ENCODE assay signal across 12 cellular contexts in genomic region chr3:11211531-11212300, GRCh38. TPM values are rescaled to one million over a fixed set of nuclear protein-coding genes. Genes with fewer than 3 reads are reported as not detected.
DNase-seq lines count a peak whose midpoint lies in the region; ATAC-seq, FAIRE-seq and TF ChIP-seq lines count a peak whose summit lies in the region.
"Had no signal": no experiment of that assay in that cellular context is flagged by ENCODE, and none has a peak within 500 bp of the region (broad histone marks: within the 10 kb centered on the region; RNA-seq: fewer than 3 reads in every experiment).

No MANE protein-coding gene starts in this region.

- no peak overlapping the region for H4K8ac ChIP-seq in mesendoderm (ENCODE audit: low read depth, low read length)

- CTCF ChIA-PET in A549 (lab: Yijun Ruan, JAX), result interaction anchor here (0.6 to 3.0 kb wide), 10 partner anchors 10 to 192 kb away, joined by 3 to 22 read pairs (median 4); partner anchors contain the start of gene HRH1

- WGBS in A549 (ENCODE audit: missing lambda C conversion rate), result 68% methylated on average over 9 of the region's 9 CpGs
- no CpG with 5 or more reads among the region's 9 CpGs for WGBS in mesendoderm (ENCODE audit: extremely low coverage, insufficient coverage, low lambda C conversion rate)

- H3K4me1 Mint-ChIP-seq in HFFc6 (ENCODE audit: low read depth), result peaks cover 66% of the 10 kb centered on the region

- H3K79me2 ChIP-seq in mesendoderm (ENCODE audit: control insufficient read depth, insufficient read depth, low read length), result no peaks in the 10 kb centered on the region

- H3K9ac ChIP-seq in mesendoderm (ENCODE audit: low read length), result no peak overlapping the region
- H3K9ac ChIP-seq: BLaER1 had no signal

- H3K27me3 ChIP-seq in brain microvascular endothelial cell (replicated peaks) (no peaks in the 10 kb centered on the region), mesendoderm (ENCODE audit: insufficient read depth, low read length, poor library complexity) (no peaks in the 10 kb centered on the region)
- H3K27me3 ChIP-seq: BLaER1 had no signal

- no peak overlapping the region for H3K23ac ChIP-seq in mesendoderm (ENCODE audit: low read length)

- no peak overlapping the region for H4K5ac ChIP-seq in mesendoderm (ENCODE audit: low read length)

- no peak overlapping the region for H3K4ac ChIP-seq in mesendoderm (ENCODE audit: low read depth, low read length)

- no peak overlapping the region for H2BK5ac ChIP-seq in mesendoderm (ENCODE audit: low read length)

- TF ChIP-seq EP300 in A549 (IDR thresholded peaks at IDR 0.05), result no peak

- H3K9me3 Mint-ChIP-seq in HFFc6, result no peaks in the 10 kb centered on the region

- no peaks in the 10 kb centered on the region for H3K79me1 ChIP-seq in mesendoderm (ENCODE audit: low read length)

- TF ChIP-seq RAD21 in A549 (conservative IDR thresholded peaks at IDR 0.05 in 1 of 2, IDR thresholded peaks at IDR 0.05 in 1 of 2), result no peak

- H3K4me1 ChIP-seq in A549 (peaks cover 39% of the 10 kb centered on the region), mesendoderm (ENCODE audit: control insufficient read depth, low read depth, low read length) (no peaks in the 10 kb centered on the region)

- H3K4me3 ChIP-seq in A549, result no peak overlapping the region
- no peak overlapping the region for H3K4me3 ChIP-seq in brain microvascular endothelial cell (ENCODE audit: low read depth, low read length)
- no peak overlapping the region for H3K4me3 ChIP-seq in mesendoderm (ENCODE audit: low read length)
- H3K4me3 ChIP-seq: BLaER1 had no signal

- H3K36me3 Mint-ChIP-seq in HFFc6 (ENCODE audit: low read depth), result peaks cover 18% of the 10 kb centered on the region

- peak overlapping the region; percentile 62 for H3K27ac Mint-ChIP-seq in HFFc6

- no peak overlapping the region for H2BK15ac ChIP-seq in mesendoderm (replicated peaks; ENCODE audit: low read depth)

- in situ Hi-C loops in brain microvascular endothelial cell (cut with HindIII; ENCODE audit: low pct_ligation_motif_present, low sequenced_read_pairs), result no loop called here

- H3K4me2 ChIP-seq in A549, result peak overlapping the region; percentile 66
- no peak overlapping the region for H3K4me2 ChIP-seq in mesendoderm (ENCODE audit: low read length)
- H3K4me2 ChIP-seq: BLaER1 had no signal

- no peak overlapping the region for H2BK120ac ChIP-seq in mesendoderm (ENCODE audit: low read depth, low read length)

- no peak overlapping the region for H2AK5ac ChIP-seq in mesendoderm (ENCODE audit: low read length)

- H3K36me3 ChIP-seq in brain microvascular endothelial cell (replicated peaks) (no peaks in the 10 kb centered on the region), mesendoderm (ENCODE audit: control insufficient read depth, insufficient read depth, low read length) (no peaks in the 10 kb centered on the region)
- H3K36me3 ChIP-seq: BLaER1 had no signal

- no peak for TF ChIP-seq CTCF in A549 (IDR thresholded peaks at IDR 0.05)
- TF ChIP-seq CTCF in HFFc6 (IDR thresholded peaks at IDR 0.05), result peak; percentile 51
- peak; percentile 46 for TF ChIP-seq CTCF in brain microvascular endothelial cell (IDR thresholded peaks at IDR 0.05; ENCODE audit: low read depth, low read length, missing control alignments)

- DNase-seq in A549 (ENCODE audit: low read depth in 1 of 2, low spot score in 1 of 2) (no peak), HFFc6 (no peak), brain microvascular endothelial cell (no peak), mesendoderm (peak; percentile 20), SIG-M5 treated with dmso at 0.1 percent for 504 hours (lab: John Stamatoyannopoulos, UW; ENCODE audit: unreplicated experiment) (no peak), DMS153 treated with DMSO at 0.1 percent for 48 hours (lab: John Stamatoyannopoulos, UW; ENCODE audit: unreplicated experiment) (no peak)
- DNase-seq: activated CD4-positive, CD25-positive, alpha-beta regulatory T cell treated with anti-CD3 and anti-CD28 coated beads, Interleukin-2, amount 50 U/mL, for 72 hours; KG1 had no signal

- FAIRE-seq in A549 (lab: Jason Lieb, UNC), result no peak

- H3K18ac ChIP-seq in mesendoderm (ENCODE audit: low read length), result no peak overlapping the region

- TF ChIP-seq POLR2A in A549 (IDR thresholded peaks at IDR 0.05; ENCODE audit: low read length), result no peak

- peak overlapping the region; percentile 41 for H3K4me3 Mint-ChIP-seq in HFFc6

- H3K27ac ChIP-seq in A549, result peak overlapping the region; percentile 55 to 69
- H3K27ac ChIP-seq in brain microvascular endothelial cell, result peak overlapping the region; percentile 40
- no peak overlapping the region for H3K27ac ChIP-seq in mesendoderm (ENCODE audit: low read depth, low read length)
- H3K27ac ChIP-seq: BLaER1 had no signal

- ATAC-seq in A549 (peak; percentile 69 to 74), GM18907 (IDR thresholded peaks at IDR 0.05; ENCODE audit: unreplicated experiment) (no peak), HG02798 (IDR thresholded peaks at IDR 0.05; ENCODE audit: poor library complexity, unreplicated experiment) (no peak)

- H3K27me3 Mint-ChIP-seq in HFFc6 (ENCODE audit: insufficient read depth), result no peaks in the 10 kb centered on the region; the same call in 1 of the 2 replicates

- POLR2A ChIA-PET in A549 (lab: Yijun Ruan, JAX), result interaction anchor here (0.8 kb wide), 1 partner anchor 60 kb away, joined by 3 read pairs; the partner anchor contains the start of gene ATG7

- H3K56ac ChIP-seq in mesendoderm (ENCODE audit: low read length), result no peak overlapping the region

- no peaks in the 10 kb centered on the region for H3K9me3 ChIP-seq in A549
- H3K9me3 ChIP-seq: BLaER1 had no signal

TF ChIP-seq in A549, 52 proteins besides CTCF, POLR2A, EP300 and RAD21:
- TF ChIP-seq CHD4 (IDR thresholded peaks at IDR 0.05; ENCODE audit: borderline replicate concordance) (no peak), POLR2AphosphoS2 (conservative IDR thresholded peaks at IDR 0.05; ENCODE audit: low read length) (no peak), CHD2 (IDR thresholded peaks at IDR 0.05; ENCODE audit: low read length, partially characterized antibody) (no peak), KDM5A (IDR thresholded peaks at IDR 0.05) (no peak), RFX5 (IDR thresholded peaks at IDR 0.05) (no peak), HES2 (IDR thresholded peaks at IDR 0.05) (no peak), ELK1 (IDR thresholded peaks at IDR 0.05; ENCODE audit: low read depth, low read length) (no peak), ZFP36 (IDR thresholded peaks at IDR 0.05; ENCODE audit: borderline replicate concordance, partially characterized antibody) (no peak), SMC3 (IDR thresholded peaks at IDR 0.05) (no peak)

RNA-seq across cellular contexts. Expression of gene HRH1, which starts 57.4 kb away (rescaled TPM):
- polyA plus RNA-seq in A549 (2011; rRNA removed) (4.2 and 4.7 TPM in 2 replicates), A549 (2017; fragmentation: RNase III; extraction: RNeasy Plus Mini Kit Qiagen cat#74134 plus additional on column Dnase treatment) (3.7 to 4.2 TPM (median 3.7 TPM) in 3 replicates)
- polyA plus RNA-seq in A549 (2012; cell fraction: cytosol; rRNA removed), result 1.2 and 1.6 TPM in 2 replicates
- polyA plus RNA-seq in A549 (2012; cell fraction: nucleus; rRNA removed), result 1.7 and 2.1 TPM in 2 replicates
- polyA minus RNA-seq in A549 (2011; rRNA and poly(A)+ RNA removed), result 8.4 and 9.8 TPM in 2 replicates
- 1 to 10 TPM; 4.9 to 8.4 (median 6.4) TPM for total RNA-seq in HFFc6 (2021; fragmentation: NEBNext Ultra II Directional; extraction: Animal tissue kit (Norgen Biotek cat#: 25700))
- 0.03 TPM for polyA plus RNA-seq in mesendoderm (2013, experiment 1 of 2)
- 0.04 TPM for polyA plus RNA-seq in mesendoderm (2013, experiment 2 of 2)
- total RNA-seq: SK-MEL-5 had no signal

Comparison
In these comparisons a context has a peak if more than half of its experiments do, and no peak if none do; other contexts are left out.
1. ATAC-seq: peak in A549 (2 of 2); none in GM18907 (single experiment) and HG02798 (single experiment).